Comparison of ENCODE assay signal across 18 cellular contexts in genomic region chr9:35558185-35558584, GRCh38. TPM values are rescaled to one million over a fixed set of nuclear protein-coding genes. Genes with fewer than 3 reads are reported as not detected.
DNase-seq lines count a peak whose midpoint lies in the region; ATAC-seq and TF ChIP-seq lines count a peak whose summit lies in the region.
"Had no signal": no experiment of that assay in that cellular context is flagged by ENCODE, and none has a peak within 500 bp of the region (broad histone marks: within the 10 kb centered on the region; RNA-seq: fewer than 3 reads in every experiment).

No MANE protein-coding gene starts in this region.

- 91% methylated on average over 7 of the region's 11 CpGs; no CpG with 5 or more reads in 1 of the 2 experiments for WGBS in IMR-90 (ENCODE audit: extremely low coverage in 2 of 2, insufficient read length in 1 of 2), 2 experiments
- 58 to 79% (median 70%) methylated on average over 8 to 11 of the region's 11 CpGs for WGBS in adrenal gland, 4 donors

- POLR2A ChIA-PET in IMR-90 (lab: Charles Lee; ENCODE audit: unreplicated experiment): no interaction called here

- H3K4ac ChIP-seq in IMR-90 (ENCODE audit: low read depth, low read length): no peak overlapping the region

- no peak overlapping the region for H2BK20ac ChIP-seq in IMR-90 (ENCODE audit: low read depth, low read length)

- H4K8ac ChIP-seq in IMR-90 (ENCODE audit: low read depth in 2 of 2, low read length in 2 of 2): no peak overlapping the region

- H3K36me3 ChIP-seq in IMR-90 (ENCODE audit: control insufficient read depth, insufficient read depth, low read length) (peaks cover 73% of the 10 kb centered on the region), adrenal gland (replicated peaks in 1 of 2) (peaks cover 0 to 58% of the 10 kb centered on the region in 2 donors), osteoblast (ENCODE audit: insufficient read depth, low read length) (peaks cover 83% of the 10 kb centered on the region)

- peaks cover 28% of the 10 kb centered on the region for H4K20me1 ChIP-seq in IMR-90 (ENCODE audit: insufficient read depth, low read length)
- peaks cover 23% of the 10 kb centered on the region for H4K20me1 ChIP-seq in osteoblast (ENCODE audit: insufficient read depth, low read length)

- H3K9me1 ChIP-seq in IMR-90 (ENCODE audit: insufficient read depth, low read length): no peaks in the 10 kb centered on the region

- H3K23ac ChIP-seq in IMR-90 (ENCODE audit: low read depth, low read length): no peak overlapping the region

- H3K4me3 Mint-ChIP-seq in stimulated activated effector memory CD8-positive, alpha-beta T cell treated with anti-CD3 and anti-CD28 coated beads, Interleukin-12 subunit alpha, Interleukin-12 subunit beta, amount 100 ng/mL, for 72 hours: no peak overlapping the region
- H3K4me3 Mint-ChIP-seq: CD4-positive, alpha-beta T cell; H9 had no signal

- TF ChIP-seq CTCF in IMR-90 (conservative IDR thresholded peaks at IDR 0.05; ENCODE audit: low read depth, low read length) (no peak), adrenal gland (IDR thresholded peaks at IDR 0.05) (no peak), osteoblast (IDR thresholded peaks at IDR 0.05; ENCODE audit: extremely low read depth, low read depth, low read length) (no peak)

- H4K5ac ChIP-seq in IMR-90 (ENCODE audit: low read depth, low read length): no peak overlapping the region

- H3K18ac ChIP-seq in IMR-90 (ENCODE audit: low read depth, low read length): no peak overlapping the region

- H3K27ac Mint-ChIP-seq in stimulated activated effector memory CD8-positive, alpha-beta T cell treated with anti-CD3 and anti-CD28 coated beads, Interleukin-12 subunit alpha, Interleukin-12 subunit beta, amount 100 ng/mL, for 72 hours: peak overlapping the region; percentile 48
- H3K27ac Mint-ChIP-seq: CD4-positive, alpha-beta T cell had no signal

- H2BK5ac ChIP-seq in IMR-90 (ENCODE audit: low read depth, low read length, poor library complexity, severe bottlenecking): no peak overlapping the region

- no peaks in the 10 kb centered on the region for H3K4me1 Mint-ChIP-seq in stimulated activated effector memory CD8-positive, alpha-beta T cell treated with anti-CD3 and anti-CD28 coated beads, Interleukin-12 subunit alpha, Interleukin-12 subunit beta, amount 100 ng/mL, for 72 hours

- H3K14ac ChIP-seq in IMR-90 (replicated peaks; ENCODE audit: low read depth, low read length): no peak overlapping the region

- H3K27me3 ChIP-seq in IMR-90 (ENCODE audit: control insufficient read depth, insufficient read depth, low read length) (no peaks in the 10 kb centered on the region), adrenal gland (no peaks in the 10 kb centered on the region), osteoblast (ENCODE audit: insufficient read depth, low read length) (no peaks in the 10 kb centered on the region)

- no peak overlapping the region for H2BK15ac ChIP-seq in IMR-90 (ENCODE audit: low read depth, low read length)

- H3K9ac ChIP-seq in IMR-90 (ENCODE audit: low read depth, low read length): no peak overlapping the region

- intact Hi-C loops in IMR-90 (cut with micrococcal nuclease) (loop anchor here (10.0 kb wide), 1 partner anchor 283 kb away; no protein-coding TSS in a partner anchor), adrenal gland (cut with DNase I) (loop anchor here in 1 of 2 donors (5.0 kb wide), 1 partner anchor 71 kb away; no protein-coding TSS in a partner anchor)

- no peak overlapping the region for H3K4me2 ChIP-seq in IMR-90 (ENCODE audit: low read depth, low read length)
- H3K4me2 ChIP-seq in osteoblast (ENCODE audit: insufficient read depth, low read length): no peak overlapping the region
- H3K4me2 ChIP-seq: A549 had no signal

- H2AFZ ChIP-seq in IMR-90 (replicated peaks; ENCODE audit: low read length, poor library complexity): no peak overlapping the region
- no peak overlapping the region for H2AFZ ChIP-seq in osteoblast (ENCODE audit: low read length)

- peak overlapping the region; percentile 34 for H2AK9ac ChIP-seq in IMR-90 (replicated peaks; ENCODE audit: low read depth, low read length, poor library complexity)

- H3K56ac ChIP-seq in IMR-90 (ENCODE audit: extremely low read depth, insufficient read depth, low read length): no peak overlapping the region

- H3K9me3 ChIP-seq in IMR-90 (ENCODE audit: control insufficient read depth, insufficient read depth, low read length) (no peaks in the 10 kb centered on the region), adrenal gland (replicated peaks in 1 of 3) (no peaks in the 10 kb centered on the region), osteoblast (ENCODE audit: low read depth, low read length) (no peaks in the 10 kb centered on the region)
- H3K9me3 ChIP-seq: A549, Caco-2 had no signal

- no peak for ATAC-seq in IMR-90 (ENCODE audit: low read depth)
- no peak for ATAC-seq in stimulated activated effector memory CD8-positive, alpha-beta T cell treated with anti-CD3 and anti-CD28 coated beads, Interleukin-12 subunit alpha, Interleukin-12 subunit beta, amount 100 ng/mL, for 72 hours
- ATAC-seq in GM18520 (IDR thresholded peaks at IDR 0.05; ENCODE audit: unreplicated experiment): no peak
- ATAC-seq: A549 had no signal

- H3K4me3 ChIP-seq in IMR-90 (ENCODE audit: insufficient read depth, low read depth, low read length): no peak overlapping the region
- no peak overlapping the region for H3K4me3 ChIP-seq in adrenal gland
- no peak overlapping the region for H3K4me3 ChIP-seq in osteoblast (ENCODE audit: insufficient read depth, low read length)
- H3K4me3 ChIP-seq: A549 had no signal

- H3K36me3 Mint-ChIP-seq in stimulated activated effector memory CD8-positive, alpha-beta T cell treated with anti-CD3 and anti-CD28 coated beads, Interleukin-12 subunit alpha, Interleukin-12 subunit beta, amount 100 ng/mL, for 72 hours: no peaks in the 10 kb centered on the region

- dilution Hi-C loops in IMR-90 (cut with HindIII; ENCODE audit: low sequenced_read_pairs, unreplicated experiment): no loop called here

- no peak overlapping the region for H4K91ac ChIP-seq in IMR-90 (ENCODE audit: insufficient read depth, low read depth, low read length)

- CTCF ChIA-PET in IMR-90 (lab: Yijun Ruan, JAX): interaction anchor here (1.8 kb wide), 1 partner anchor 69 kb away, joined by 6 read pairs; the partner anchor contains the start of gene RUSC2

- in situ Hi-C loops in IMR-90 (cut with MboI; ENCODE audit: low sequenced_read_pairs): no loop called here

- no peak overlapping the region for H3K27ac ChIP-seq in IMR-90 (ENCODE audit: insufficient read depth, low read length)
- peak overlapping the region in 4 of 5 donors; percentile 5 to 89 (median 51) for H3K27ac ChIP-seq in adrenal gland
- no peak overlapping the region for H3K27ac ChIP-seq in osteoblast (ENCODE audit: low read depth, low read length)
- H3K27ac ChIP-seq: 22Rv1, C4-2B had no signal

- H3K9me3 Mint-ChIP-seq in stimulated activated effector memory CD8-positive, alpha-beta T cell treated with anti-CD3 and anti-CD28 coated beads, Interleukin-12 subunit alpha, Interleukin-12 subunit beta, amount 100 ng/mL, for 72 hours: no peaks in the 10 kb centered on the region
- H3K9me3 Mint-ChIP-seq: CD4-positive, alpha-beta T cell; H9 had no signal

- no peak overlapping the region for H2AK5ac ChIP-seq in IMR-90 (ENCODE audit: low read depth, low read length)

- BruUV-seq in IMR-90 (replicated peaks; lab: Mats Ljungman, UMichigan): no TSS peak

- H3K4me1 ChIP-seq in IMR-90 (ENCODE audit: control insufficient read depth, insufficient read depth, low read length): peaks cover 4% of the 10 kb centered on the region
- H3K4me1 ChIP-seq in adrenal gland (replicated peaks in 1 of 2): peaks cover 15 to 43% of the 10 kb centered on the region in 2 donors
- peaks cover 9% of the 10 kb centered on the region for H3K4me1 ChIP-seq in osteoblast (ENCODE audit: insufficient read depth, low read length)
- H3K4me1 ChIP-seq: Caco-2 had no signal

- H2BK120ac ChIP-seq in IMR-90 (ENCODE audit: low read depth, low read length): no peak overlapping the region

- TF ChIP-seq POLR2A in IMR-90 (IDR thresholded peaks at IDR 0.05; ENCODE audit: low read depth, low read length) (no peak), adrenal gland (IDR thresholded peaks at IDR 0.05) (no peak)

- peaks cover 25 to 62% of the 10 kb centered on the region in 2 experiments; a peak in 3 of 4 replicates for H3K79me1 ChIP-seq in IMR-90 (ENCODE audit: low read depth in 1 of 2, low read length in 2 of 2)

- peaks cover 45% of the 10 kb centered on the region for H3K79me2 ChIP-seq in osteoblast (ENCODE audit: insufficient read depth, low read length)

- DNase-seq in IMR-90: no peak
- DNase-seq in adrenal gland: peak in 5 of 7 donors; percentile 44 to 66 (median 57)
- peak; percentile 81 for DNase-seq in osteoblast (ENCODE audit: insufficient read length, low spot score, missing footprints)
- no peak for DNase-seq in stimulated activated effector memory CD8-positive, alpha-beta T cell treated with anti-CD3 and anti-CD28 coated beads, Interleukin-12 subunit alpha, Interleukin-12 subunit beta, amount 100 ng/mL, for 72 hours (ENCODE audit: low spot score in 2 of 2)
- no peak for DNase-seq in KG1 (lab: John Stamatoyannopoulos, UW)
- no peak for DNase-seq in DMS53 (lab: John Stamatoyannopoulos, UW)
- no peak for DNase-seq in globus pallidus (ENCODE audit: low spot score)
- DNase-seq: AML-193; Caco-2; CD4-positive, alpha-beta T cell; DMS79; GDM1; GOT3; H9 had no signal

- TF ChIP-seq RAD21 in IMR-90 (IDR thresholded peaks at IDR 0.05; ENCODE audit: low read length): no peak

TF ChIP-seq in IMR-90, 13 proteins besides CTCF, POLR2A, EP300 and RAD21 (continues in another document):
- TF ChIP-seq RFX5 (IDR thresholded peaks at IDR 0.05; ENCODE audit: low read depth, low read length) (no peak), MAZ (IDR thresholded peaks at IDR 0.05; ENCODE audit: borderline replicate concordance, low read depth, low read length) (no peak), SMC3 (IDR thresholded peaks at IDR 0.05; ENCODE audit: low read depth, low read length) (no peak), BHLHE40 (IDR thresholded peaks at IDR 0.05; ENCODE audit: low read depth, low read length) (no peak), CEBPB (IDR thresholded peaks at IDR 0.05; ENCODE audit: low read depth, low read length) (no peak)
- TF ChIP-seq, protein P1, sequence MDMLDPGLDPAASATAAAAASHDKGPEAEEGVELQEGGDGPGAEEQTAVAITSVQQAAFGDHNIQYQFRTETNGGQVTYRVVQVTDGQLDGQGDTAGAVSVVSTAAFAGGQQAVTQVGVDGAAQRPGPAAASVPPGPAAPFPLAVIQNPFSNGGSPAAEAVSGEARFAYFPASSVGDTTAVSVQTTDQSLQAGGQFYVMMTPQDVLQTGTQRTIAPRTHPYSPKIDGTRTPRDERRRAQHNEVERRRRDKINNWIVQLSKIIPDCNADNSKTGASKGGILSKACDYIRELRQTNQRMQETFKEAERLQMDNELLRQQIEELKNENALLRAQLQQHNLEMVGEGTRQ (IDR thresholded peaks at IDR 0.05; ENCODE audit: low read depth, low read length): no peak

RNA-seq across cellular contexts. Expression of gene TESK1, which starts 46.9 kb away (rescaled TPM):
- total RNA-seq in IMR-90 (2012; rRNA removed) (3.1 and 3.4 TPM in 2 replicates), adrenal gland (100 to 1,000 TPM in 1 of 8 donors, 10 to 100 TPM in 7; 25.9 to 189 (median 55.7) TPM), osteoblast (18.5 and 18.6 TPM in 2 replicates)
- polyA plus RNA-seq in IMR-90 (2012; rRNA removed) (21.0 and 22.9 TPM in 2 replicates), adrenal gland (100 to 1,000 TPM in 2 of 3 donors, 10 to 100 TPM in 1; 68.6 to 159 (median 152) TPM)
- 17.6 and 18.1 TPM in 2 replicates for polyA plus RNA-seq in IMR-90 (2012; cell fraction: cytosol; rRNA removed)
- polyA plus RNA-seq in IMR-90 (2012; cell fraction: nucleus; rRNA removed; ENCODE audit: low replicate concordance): 111 and 120 TPM in 2 replicates

Comparison
In these comparisons a context has a peak if more than half of its experiments do, and no peak if none do; other contexts are left out.
1. DNase-seq: peak in adrenal gland (5 of 7) and osteoblast (single experiment); none in IMR-90 (single experiment), stimulated activated effector memory CD8-positive, alpha-beta T cell treated with anti-CD3 and anti-CD28 coated beads, Interleukin-12 subunit alpha, Interleukin-12 subunit beta, amount 100 ng/mL, for 72 hours (0 of 2), KG1 (single experiment), DMS53 (single experiment) and globus pallidus (single experiment).
2. H3K27ac ChIP-seq: peak in adrenal gland (4 of 5); none in IMR-90 (single experiment) and osteoblast (single experiment).